ENCODE assay signal across 8 cellular contexts in the genomic region with DNA sequence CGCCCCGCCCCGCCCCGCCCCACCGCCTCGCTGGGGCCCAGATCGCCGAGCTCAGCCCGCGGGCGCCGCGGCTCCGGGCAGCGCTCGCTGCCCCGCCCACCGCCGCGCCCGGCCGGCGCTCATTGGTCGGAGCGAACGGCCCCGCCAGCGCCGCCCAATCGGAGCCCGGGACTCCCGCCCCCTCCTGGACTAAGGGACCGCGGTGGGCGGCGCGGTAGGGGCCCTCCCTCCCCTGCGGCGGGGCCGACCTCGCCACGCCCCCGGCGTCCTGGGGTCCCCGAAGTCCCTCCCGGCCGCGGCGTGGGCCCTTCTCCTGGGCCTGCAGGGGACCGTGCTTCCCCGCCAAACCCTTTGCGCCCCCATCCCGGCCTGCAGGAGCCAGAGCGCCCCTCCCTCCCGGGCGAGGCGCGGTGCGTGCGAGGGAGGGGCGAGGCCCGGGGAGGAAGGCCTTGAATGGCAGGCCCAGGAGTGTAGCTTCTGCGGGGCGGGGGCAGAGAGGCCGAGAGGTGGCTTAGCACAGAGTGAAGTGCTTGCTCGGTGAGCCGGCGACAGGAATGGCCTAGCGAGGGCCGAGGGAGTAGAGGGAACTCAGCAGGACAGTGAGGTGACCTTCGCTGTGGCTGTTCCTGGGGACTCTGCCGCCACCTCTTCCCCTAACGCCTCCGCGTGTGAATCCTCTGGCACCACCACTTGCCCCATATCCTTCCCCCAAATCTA. TPM values are rescaled to one million over a fixed set of nuclear protein-coding genes. Genes with fewer than 3 reads are reported as not detected.
A peak's percentile ranks its signal among the peaks of the same experiment; 100 is the strongest.
DNase-seq lines count a peak whose midpoint lies in the region; ATAC-seq and TF ChIP-seq lines count a peak whose summit lies in the region.

A gene (minus strand): TSS at position 51 of the 717 bp plus-strand sequence. CDS start 7,366 bp downstream, outside the sequence.

- peak within 1 kb of the TSS; percentile 3 to 62 for H3K4ac ChIP-seq in mesenchymal stem cell (ENCODE audit: low read depth in 1 of 2, low read length in 2 of 2)

- H3K9ac ChIP-seq in mesenchymal stem cell (ENCODE audit: low read length) = peak within 1 kb of the TSS; percentile 78

- peak within 1 kb of the TSS; percentile 66 for H4K91ac ChIP-seq in mesenchymal stem cell (ENCODE audit: low read length)

- H3K14ac ChIP-seq in mesenchymal stem cell (ENCODE audit: low read length in 2 of 2) = peak within 1 kb of the TSS in 1 of 2 experiments; percentile 85

- peak within 1 kb of the TSS in 1 of 2 experiments; percentile 91 for H3K23ac ChIP-seq in mesenchymal stem cell (ENCODE audit: low read length in 2 of 2)

- peak within 1 kb of the TSS; percentile 35 for H2BK120ac ChIP-seq in mesenchymal stem cell (ENCODE audit: low read depth, low read length)

- H3K36me3 ChIP-seq in mesenchymal stem cell (ENCODE audit: control insufficient read depth in 1 of 2, insufficient read depth in 2 of 2, low read depth in 1 of 2, low read length in 2 of 2) = peaks cover 0 to 5% of the 10 kb centered on the region in 2 experiments

- 7% methylated on average over 36 of the region's 75 CpGs for WGBS in mesenchymal stem cell

- H2BK12ac ChIP-seq in mesenchymal stem cell (ENCODE audit: low read length in 2 of 2) = peak within 1 kb of the TSS; percentile 78 to 83

- H3K79me1 ChIP-seq in mesenchymal stem cell (replicated peaks; ENCODE audit: low read length, poor library complexity, severe bottlenecking) = no peaks in the 10 kb centered on the region

- ATAC-seq in GM19324 (IDR thresholded peaks at IDR 0.05; ENCODE audit: low FRiP score, unreplicated experiment) = peak; percentile 90
- ATAC-seq in HG03442 (IDR thresholded peaks at IDR 0.05; ENCODE audit: unreplicated experiment) = peak; percentile 83

- peak within 1 kb of the TSS; percentile 96 for H2AFZ ChIP-seq in mesenchymal stem cell (ENCODE audit: low read depth, low read length)

- peak within 1 kb of the TSS; percentile 92 for H4K8ac ChIP-seq in mesenchymal stem cell (ENCODE audit: low read length)

- H3K4me1 ChIP-seq in mesenchymal stem cell (ENCODE audit: control insufficient read depth, insufficient read depth, low read depth, low read length) = peaks cover 53% of the 10 kb centered on the region

- peak within 1 kb of the TSS; percentile 91 for H3K4me2 ChIP-seq in mesenchymal stem cell (ENCODE audit: low read length, poor library complexity, severe bottlenecking)

- peak within 1 kb of the TSS; percentile 48 for H2BK15ac ChIP-seq in mesenchymal stem cell (ENCODE audit: low read depth, poor library complexity, severe bottlenecking)

- H3K4me3 ChIP-seq in mesenchymal stem cell (ENCODE audit: insufficient read depth in 1 of 2, low read depth in 1 of 2, low read length in 2 of 2) = peak within 1 kb of the TSS; percentile 74 to 76

- peak within 1 kb of the TSS; percentile 80 to 96 for H3K18ac ChIP-seq in mesenchymal stem cell (ENCODE audit: low read depth in 1 of 2, low read length in 2 of 2)

- H3K27ac ChIP-seq in C4-2B = peak within 1 kb of the TSS; percentile 90
- no peak within 1 kb of the TSS for H3K27ac ChIP-seq in mesenchymal stem cell (ENCODE audit: low read length, poor library complexity, severe bottlenecking)

- H3K27me3 ChIP-seq in mesenchymal stem cell (ENCODE audit: control insufficient read depth in 1 of 2, insufficient read depth in 1 of 2, low read length in 2 of 2) = no peaks in the 10 kb centered on the region

- TF ChIP-seq CTCF in C4-2B (conservative IDR thresholded peaks at IDR 0.05) = no peak

- DNase-seq in NCI-H774 (lab: John Stamatoyannopoulos, UW) (peak; percentile 73), mesenchymal stem cell (peak; percentile 84)
- DNase-seq in activated CD8-positive, alpha-beta memory T cell treated with anti-CD3 and anti-CD28 coated beads for 1 hour (ENCODE audit: extremely low read depth in 1 of 2, low read depth in 1 of 2) = peak; percentile 67 to 81
- peak; percentile 76 for DNase-seq in effector CD8-positive, alpha-beta T cell (lab: John Stamatoyannopoulos, UW)
- DNase-seq in stimulated activated CD8-positive, alpha-beta memory T cell treated with anti-CD3 and anti-CD28 coated beads, Interleukin-12 subunit alpha, Interleukin-12 subunit beta, amount 100 ng/mL, for 24 hours (ENCODE audit: extremely low read depth) = peak; percentile 73

- no peaks in the 10 kb centered on the region for H3K9me3 ChIP-seq in mesenchymal stem cell (ENCODE audit: control insufficient read depth, low read length)

- H2AK5ac ChIP-seq in mesenchymal stem cell (ENCODE audit: low read length, severe bottlenecking) = no peak within 1 kb of the TSS

- H2BK5ac ChIP-seq in mesenchymal stem cell (ENCODE audit: low read depth, low read length, poor library complexity, severe bottlenecking) = peak within 1 kb of the TSS; percentile 70

RNA-seq across cellular contexts. Expression of the gene that starts here (rescaled TPM):
- polyA plus RNA-seq in mesenchymal stem cell (2013, experiment 1 of 2) = 3.0 TPM
- polyA plus RNA-seq in mesenchymal stem cell (2013, experiment 2 of 2) = 2.6 TPM
